22 cellular contexts compared by ENCODE assay signal in genomic region chr11:129063118-129063517, GRCh38.
"Had no signal": no experiment of that assay in that cellular context is flagged by ENCODE, and none has a peak within 500 bp of the region (broad histone marks: within the 10 kb centered on the region; RNA-seq: fewer than 3 reads in every experiment).

No MANE protein-coding gene starts in this region.

- H3K27me3 ChIP-seq: dorsolateral prefrontal cortex, esophagus muscularis mucosa, gastrocnemius medialis, heart right ventricle, left lung had no signal

- H3K27ac ChIP-seq: coronary artery, dorsolateral prefrontal cortex, esophagus muscularis mucosa, gastrocnemius medialis, heart right ventricle, left lung, lower lobe of right lung had no signal

- FAIRE-seq: colon, keratinocyte had no signal

- H3K9me3 ChIP-seq: esophagus muscularis mucosa, gastrocnemius medialis, heart right ventricle, left lung, lower lobe of right lung, mucosa of descending colon had no signal

- H3K4me1 ChIP-seq: esophagus muscularis mucosa, gastrocnemius medialis, heart right ventricle, left lung, lower lobe of right lung had no signal

- H3K4me3 ChIP-seq: coronary artery, dorsolateral prefrontal cortex, esophagus muscularis mucosa, gastrocnemius medialis, heart right ventricle, left lung, lower lobe of right lung, mucosa of descending colon had no signal

- DNase-seq: dermis blood vessel endothelial cell; dorsolateral prefrontal cortex; effector CD4-positive, alpha-beta T cell; effector memory CD4-positive, alpha-beta T cell; foreskin melanocyte; gastrocnemius medialis; glutamatergic neuron; head of caudate nucleus; heart right ventricle; hippocampal formation; left cardiac atrium; left lung; left ventricle myocardium superior; lower lobe of right lung; mesenchymal stem cell; mucosa of descending colon; naive B cell; naive thymus-derived CD8-positive, alpha-beta T cell had no signal

- ATAC-seq: gastrocnemius medialis; heart right ventricle; left cardiac atrium; left lung; left ventricle myocardium superior; lower lobe of right lung; mucosa of descending colon; naive thymus-derived CD8-positive, alpha-beta T cell had no signal
